1 cellular context compared by ENCODE assay signal in the genomic region with DNA sequence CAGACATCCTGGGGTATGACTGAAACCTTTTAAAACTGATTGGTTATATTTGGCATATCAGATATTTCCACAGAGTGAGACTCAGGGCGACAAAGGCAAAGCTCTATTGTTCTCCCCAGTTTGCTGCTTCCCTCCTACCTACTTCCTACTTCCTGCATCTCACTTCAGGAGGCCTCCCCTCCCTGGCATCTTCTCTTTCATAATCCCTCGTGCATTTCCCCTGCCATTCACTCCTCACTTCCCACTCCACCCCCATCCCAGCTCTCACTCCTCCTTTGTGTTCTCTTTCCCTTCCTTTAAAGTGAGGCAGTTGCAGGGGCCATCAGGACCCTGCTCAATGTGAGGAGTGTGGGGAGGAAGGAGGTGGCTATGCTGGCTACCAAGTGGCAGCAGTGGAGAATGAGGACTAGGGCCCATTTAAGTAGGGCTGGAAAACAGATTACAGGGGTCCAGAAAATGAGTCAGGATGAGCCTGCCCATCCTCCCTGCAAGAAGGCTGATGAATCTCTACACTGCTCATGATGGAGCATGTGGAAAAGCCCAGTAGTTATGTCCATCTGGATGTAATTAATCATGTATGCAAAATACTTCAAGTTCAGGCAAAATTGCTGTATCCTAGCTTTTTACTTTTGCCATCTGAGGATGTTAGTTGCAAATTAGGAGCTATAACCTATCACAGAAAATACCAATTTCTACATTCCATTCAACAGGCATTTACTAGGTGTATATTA.
TF ChIP-seq lines count a peak whose summit lies in the region.

No MANE protein-coding gene starts in this region.

TF ChIP-seq in GM23338, 12 proteins besides CTCF, POLR2A, EP300 and RAD21 (continued from another document):
- TF ChIP-seq, protein P1, sequence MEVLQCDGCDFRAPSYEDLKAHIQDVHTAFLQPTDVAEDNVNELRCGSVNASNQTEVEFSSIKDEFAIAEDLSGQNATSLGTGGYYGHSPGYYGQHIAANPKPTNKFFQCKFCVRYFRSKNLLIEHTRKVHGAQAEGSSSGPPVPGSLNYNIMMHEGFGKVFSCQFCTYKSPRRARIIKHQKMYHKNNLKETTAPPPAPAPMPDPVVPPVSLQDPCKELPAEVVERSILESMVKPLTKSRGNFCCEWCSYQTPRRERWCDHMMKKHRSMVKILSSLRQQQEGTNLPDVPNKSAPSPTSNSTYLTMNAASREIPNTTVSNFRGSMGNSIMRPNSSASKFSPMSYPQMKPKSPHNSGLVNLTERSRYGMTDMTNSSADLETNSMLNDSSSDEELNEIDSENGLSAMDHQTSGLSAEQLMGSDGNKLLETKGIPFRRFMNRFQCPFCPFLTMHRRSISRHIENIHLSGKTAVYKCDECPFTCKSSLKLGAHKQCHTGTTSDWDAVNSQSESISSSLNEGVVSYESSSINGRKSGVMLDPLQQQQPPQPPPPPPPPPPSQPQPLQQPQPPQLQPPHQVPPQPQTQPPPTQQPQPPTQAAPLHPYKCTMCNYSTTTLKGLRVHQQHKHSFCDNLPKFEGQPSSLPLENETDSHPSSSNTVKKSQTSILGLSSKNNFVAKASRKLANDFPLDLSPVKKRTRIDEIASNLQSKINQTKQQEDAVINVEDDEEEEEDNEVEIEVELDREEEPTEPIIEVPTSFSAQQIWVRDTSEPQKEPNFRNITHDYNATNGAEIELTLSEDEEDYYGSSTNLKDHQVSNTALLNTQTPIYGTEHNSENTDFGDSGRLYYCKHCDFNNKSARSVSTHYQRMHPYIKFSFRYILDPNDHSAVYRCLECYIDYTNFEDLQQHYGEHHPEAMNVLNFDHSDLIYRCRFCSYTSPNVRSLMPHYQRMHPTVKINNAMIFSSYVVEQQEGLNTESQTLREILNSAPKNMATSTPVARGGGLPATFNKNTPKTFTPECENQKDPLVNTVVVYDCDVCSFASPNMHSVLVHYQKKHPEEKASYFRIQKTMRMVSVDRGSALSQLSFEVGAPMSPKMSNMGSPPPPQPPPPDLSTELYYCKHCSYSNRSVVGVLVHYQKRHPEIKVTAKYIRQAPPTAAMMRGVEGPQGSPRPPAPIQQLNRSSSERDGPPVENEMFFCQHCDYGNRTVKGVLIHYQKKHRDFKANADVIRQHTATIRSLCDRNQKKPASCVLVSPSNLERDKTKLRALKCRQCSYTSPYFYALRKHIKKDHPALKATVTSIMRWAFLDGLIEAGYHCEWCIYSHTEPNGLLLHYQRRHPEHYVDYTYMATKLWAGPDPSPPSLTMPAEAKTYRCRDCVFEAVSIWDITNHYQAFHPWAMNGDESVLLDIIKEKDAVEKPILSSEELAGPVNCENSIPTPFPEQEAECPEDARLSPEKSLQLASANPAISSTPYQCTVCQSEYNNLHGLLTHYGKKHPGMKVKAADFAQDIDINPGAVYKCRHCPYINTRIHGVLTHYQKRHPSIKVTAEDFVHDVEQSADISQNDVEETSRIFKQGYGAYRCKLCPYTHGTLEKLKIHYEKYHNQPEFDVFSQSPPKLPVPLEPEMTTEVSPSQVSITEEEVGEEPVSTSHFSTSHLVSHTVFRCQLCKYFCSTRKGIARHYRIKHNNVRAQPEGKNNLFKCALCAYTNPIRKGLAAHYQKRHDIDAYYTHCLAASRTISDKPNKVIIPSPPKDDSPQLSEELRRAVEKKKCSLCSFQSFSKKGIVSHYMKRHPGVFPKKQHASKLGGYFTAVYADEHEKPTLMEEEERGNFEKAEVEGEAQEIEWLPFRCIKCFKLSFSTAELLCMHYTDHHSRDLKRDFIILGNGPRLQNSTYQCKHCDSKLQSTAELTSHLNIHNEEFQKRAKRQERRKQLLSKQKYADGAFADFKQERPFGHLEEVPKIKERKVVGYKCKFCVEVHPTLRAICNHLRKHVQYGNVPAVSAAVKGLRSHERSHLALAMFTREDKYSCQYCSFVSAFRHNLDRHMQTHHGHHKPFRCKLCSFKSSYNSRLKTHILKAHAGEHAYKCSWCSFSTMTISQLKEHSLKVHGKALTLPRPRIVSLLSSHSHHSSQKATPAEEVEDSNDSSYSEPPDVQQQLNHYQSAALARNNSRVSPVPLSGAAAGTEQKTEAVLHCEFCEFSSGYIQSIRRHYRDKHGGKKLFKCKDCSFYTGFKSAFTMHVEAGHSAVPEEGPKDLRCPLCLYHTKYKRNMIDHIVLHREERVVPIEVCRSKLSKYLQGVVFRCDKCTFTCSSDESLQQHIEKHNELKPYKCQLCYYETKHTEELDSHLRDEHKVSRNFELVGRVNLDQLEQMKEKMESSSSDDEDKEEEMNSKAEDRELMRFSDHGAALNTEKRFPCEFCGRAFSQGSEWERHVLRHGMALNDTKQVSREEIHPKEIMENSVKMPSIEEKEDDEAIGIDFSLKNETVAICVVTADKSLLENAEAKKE (CRISPR knock-in tag; IDR thresholded peaks at IDR 0.05): 0 out of 2 replicates have a peak, but pooled peaks have one; percentile 7
- TF ChIP-seq REST (IDR thresholded peaks at IDR 0.05; ENCODE audit: unreplicated experiment): no peak
